1 cellular context compared by ENCODE assay signal in the genomic region with DNA sequence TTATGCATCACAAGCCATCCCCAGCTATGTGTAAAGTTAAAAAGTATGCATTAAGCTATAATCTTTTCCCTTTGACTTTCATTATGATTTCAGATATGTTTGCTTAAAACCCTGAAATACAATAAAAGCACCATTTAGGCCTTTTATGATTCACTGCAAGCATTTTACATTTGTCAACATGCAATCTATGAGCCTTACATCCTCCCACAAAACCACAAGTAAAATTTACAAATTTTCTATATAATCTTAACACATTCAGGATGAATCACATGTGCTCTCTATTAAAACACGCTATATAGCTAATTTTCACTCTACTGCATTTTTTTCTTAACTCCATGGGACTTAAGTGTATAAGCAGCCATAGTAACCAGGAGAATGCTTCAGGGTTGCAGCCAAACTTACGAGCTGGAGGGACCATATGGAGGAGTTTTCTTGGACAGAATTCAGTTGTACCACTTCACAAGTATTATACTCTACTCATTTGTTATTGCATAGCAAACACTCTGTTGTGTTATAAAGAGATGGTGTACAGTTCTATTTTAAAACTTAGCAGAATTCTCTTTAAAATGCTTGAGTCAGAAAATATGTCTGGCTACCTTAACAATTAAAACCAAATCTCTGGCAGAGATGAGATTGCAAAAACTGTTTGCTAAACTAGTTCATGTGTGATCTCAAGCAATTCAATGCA.
TF ChIP-seq lines count a peak whose summit lies in the region.

No MANE protein-coding gene starts in this region.

TF ChIP-seq in IMR-90, 13 proteins besides CTCF, POLR2A, EP300 and RAD21:
- TF ChIP-seq BHLHE40 (IDR thresholded peaks at IDR 0.05; ENCODE audit: low read depth, low read length) = 0 out of 2 replicates have a peak, but pooled peaks have one; percentile 7
- TF ChIP-seq MAFK (IDR thresholded peaks at IDR 0.05; ENCODE audit: low read depth, low read length) = no peak
